Comparison of ENCODE assay signal across 1 cellular context in genomic region chr12:124488520-124488919, GRCh38.
TF ChIP-seq lines count a peak whose summit lies in the region.

No MANE protein-coding gene starts in this region.

TF ChIP-seq in HepG2, 621 proteins besides CTCF, POLR2A, EP300 and RAD21 (continued from another document):
- TF ChIP-seq, protein P1, sequence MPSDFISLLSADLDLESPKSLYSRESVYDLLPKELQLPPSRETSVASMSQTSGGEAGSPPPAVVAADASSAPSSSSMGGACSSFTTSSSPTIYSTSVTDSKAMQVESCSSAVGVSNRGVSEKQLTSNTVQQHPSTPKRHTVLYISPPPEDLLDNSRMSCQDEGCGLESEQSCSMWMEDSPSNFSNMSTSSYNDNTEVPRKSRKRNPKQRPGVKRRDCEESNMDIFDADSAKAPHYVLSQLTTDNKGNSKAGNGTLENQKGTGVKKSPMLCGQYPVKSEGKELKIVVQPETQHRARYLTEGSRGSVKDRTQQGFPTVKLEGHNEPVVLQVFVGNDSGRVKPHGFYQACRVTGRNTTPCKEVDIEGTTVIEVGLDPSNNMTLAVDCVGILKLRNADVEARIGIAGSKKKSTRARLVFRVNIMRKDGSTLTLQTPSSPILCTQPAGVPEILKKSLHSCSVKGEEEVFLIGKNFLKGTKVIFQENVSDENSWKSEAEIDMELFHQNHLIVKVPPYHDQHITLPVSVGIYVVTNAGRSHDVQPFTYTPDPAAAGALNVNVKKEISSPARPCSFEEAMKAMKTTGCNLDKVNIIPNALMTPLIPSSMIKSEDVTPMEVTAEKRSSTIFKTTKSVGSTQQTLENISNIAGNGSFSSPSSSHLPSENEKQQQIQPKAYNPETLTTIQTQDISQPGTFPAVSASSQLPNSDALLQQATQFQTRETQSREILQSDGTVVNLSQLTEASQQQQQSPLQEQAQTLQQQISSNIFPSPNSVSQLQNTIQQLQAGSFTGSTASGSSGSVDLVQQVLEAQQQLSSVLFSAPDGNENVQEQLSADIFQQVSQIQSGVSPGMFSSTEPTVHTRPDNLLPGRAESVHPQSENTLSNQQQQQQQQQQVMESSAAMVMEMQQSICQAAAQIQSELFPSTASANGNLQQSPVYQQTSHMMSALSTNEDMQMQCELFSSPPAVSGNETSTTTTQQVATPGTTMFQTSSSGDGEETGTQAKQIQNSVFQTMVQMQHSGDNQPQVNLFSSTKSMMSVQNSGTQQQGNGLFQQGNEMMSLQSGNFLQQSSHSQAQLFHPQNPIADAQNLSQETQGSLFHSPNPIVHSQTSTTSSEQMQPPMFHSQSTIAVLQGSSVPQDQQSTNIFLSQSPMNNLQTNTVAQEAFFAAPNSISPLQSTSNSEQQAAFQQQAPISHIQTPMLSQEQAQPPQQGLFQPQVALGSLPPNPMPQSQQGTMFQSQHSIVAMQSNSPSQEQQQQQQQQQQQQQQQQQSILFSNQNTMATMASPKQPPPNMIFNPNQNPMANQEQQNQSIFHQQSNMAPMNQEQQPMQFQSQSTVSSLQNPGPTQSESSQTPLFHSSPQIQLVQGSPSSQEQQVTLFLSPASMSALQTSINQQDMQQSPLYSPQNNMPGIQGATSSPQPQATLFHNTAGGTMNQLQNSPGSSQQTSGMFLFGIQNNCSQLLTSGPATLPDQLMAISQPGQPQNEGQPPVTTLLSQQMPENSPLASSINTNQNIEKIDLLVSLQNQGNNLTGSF (CRISPR knock-in tag; IDR thresholded peaks at IDR 0.05): no peak
- no peak for TF ChIP-seq ZNF841 (CRISPR knock-in tag; IDR thresholded peaks at IDR 0.05; ENCODE audit: borderline replicate concordance)
- no peak for TF ChIP-seq ZNF768 (CRISPR knock-in tag; IDR thresholded peaks at IDR 0.05)
- no peak for TF ChIP-seq E2F5 (CRISPR knock-in tag; conservative IDR thresholded peaks at IDR 0.05)
- TF ChIP-seq PHF20 (CRISPR knock-in tag; IDR thresholded peaks at IDR 0.05): no peak
